ENCODE assay signal across 8 cellular contexts in genomic region chr1:226653311-226653921, GRCh38.
A peak's percentile ranks its signal among the peaks of the same experiment; 100 is the strongest.
DNase-seq lines count a peak whose midpoint lies in the region; ATAC-seq and TF ChIP-seq lines count a peak whose summit lies in the region.

No MANE protein-coding gene starts in this region.

- H3K27me3 ChIP-seq in Caco-2 (replicated peaks; ENCODE audit: control insufficient read depth, insufficient read depth, low read length) = peaks cover 1% of the 10 kb centered on the region; the same call in 1 of the 2 replicates

- H3K9me3 Mint-ChIP-seq in Caco-2 (ENCODE audit: unreplicated experiment) = no peaks in the 10 kb centered on the region
- H3K9me3 Mint-ChIP-seq in IgD-negative memory B cell = no peaks in the 10 kb centered on the region
- no peaks in the 10 kb centered on the region for H3K9me3 Mint-ChIP-seq in activated naive CD8-positive, alpha-beta T cell treated with anti-CD3 and anti-CD28 coated beads, Interleukin-2, amount 50 U/mL, for 24 hours
- H3K9me3 Mint-ChIP-seq in stimulated activated naive B cell treated with anti-CD40 and anti-IgM and Interleukin-4, amounts not matched to agents 10 μg/mL and 1 μg/mL and 100 μg/mL, for 72 hours = no peaks in the 10 kb centered on the region

- peaks cover 31% of the 10 kb centered on the region for H3K4me1 ChIP-seq in Caco-2

- H3K4me3 Mint-ChIP-seq in Caco-2 (ENCODE audit: unreplicated experiment) (peak overlapping the region; percentile 50), IgD-negative memory B cell (peak overlapping the region; percentile 35 to 84 (median 63))
- peak overlapping the region; percentile 68 for H3K4me3 Mint-ChIP-seq in activated naive CD8-positive, alpha-beta T cell treated with anti-CD3 and anti-CD28 coated beads, Interleukin-2, amount 50 U/mL, for 24 hours
- H3K4me3 Mint-ChIP-seq in stimulated activated naive B cell treated with anti-CD40 and anti-IgM and Interleukin-4, amounts not matched to agents 10 μg/mL and 1 μg/mL and 100 μg/mL, for 72 hours = peak overlapping the region; percentile 77 to 86

- H3K4me1 Mint-ChIP-seq in Caco-2 (ENCODE audit: low read depth, unreplicated experiment) (peaks cover 17% of the 10 kb centered on the region), IgD-negative memory B cell (peaks cover 47 to 61% (median 50%) of the 10 kb centered on the region in 3 donors)
- H3K4me1 Mint-ChIP-seq in activated naive CD8-positive, alpha-beta T cell treated with anti-CD3 and anti-CD28 coated beads, Interleukin-2, amount 50 U/mL, for 24 hours = peaks cover 24% of the 10 kb centered on the region
- peaks cover 5 to 47% of the 10 kb centered on the region in 2 donors for H3K4me1 Mint-ChIP-seq in stimulated activated naive B cell treated with anti-CD40 and anti-IgM and Interleukin-4, amounts not matched to agents 10 μg/mL and 1 μg/mL and 100 μg/mL, for 72 hours

- H3K36me3 Mint-ChIP-seq in Caco-2 (ENCODE audit: insufficient read depth, unreplicated experiment) (no peaks in the 10 kb centered on the region), IgD-negative memory B cell (no peaks in the 10 kb centered on the region)
- peaks cover 8% of the 10 kb centered on the region for H3K36me3 Mint-ChIP-seq in activated naive CD8-positive, alpha-beta T cell treated with anti-CD3 and anti-CD28 coated beads, Interleukin-2, amount 50 U/mL, for 24 hours (ENCODE audit: low read depth)
- peaks cover 28 to 52% of the 10 kb centered on the region in 2 donors for H3K36me3 Mint-ChIP-seq in stimulated activated naive B cell treated with anti-CD40 and anti-IgM and Interleukin-4, amounts not matched to agents 10 μg/mL and 1 μg/mL and 100 μg/mL, for 72 hours

- CTCF ChIA-PET in Caco-2 (lab: Charles Lee) = interaction anchor here (0.9 to 1.3 kb wide), 2 partner anchors 16 to 26 kb away, joined by 3 to 6 read pairs; no protein-coding TSS in a partner anchor

- H3K27ac Mint-ChIP-seq in Caco-2 (ENCODE audit: unreplicated experiment) = no peak overlapping the region
- H3K27ac Mint-ChIP-seq in IgD-negative memory B cell = peak overlapping the region in 1 of 3 donors; percentile 93
- no peak overlapping the region for H3K27ac Mint-ChIP-seq in activated naive CD8-positive, alpha-beta T cell treated with anti-CD3 and anti-CD28 coated beads, Interleukin-2, amount 50 U/mL, for 24 hours
- H3K27ac Mint-ChIP-seq in stimulated activated naive B cell treated with anti-CD40 and anti-IgM and Interleukin-4, amounts not matched to agents 10 μg/mL and 1 μg/mL and 100 μg/mL, for 72 hours = peak overlapping the region; percentile 97

- intact Hi-C loops in Caco-2 (cut with micrococcal nuclease; ENCODE audit: unreplicated experiment) = loop anchor here (5.0 kb wide), 1 partner anchor 49 kb away; no protein-coding TSS in a partner anchor

- DNase-seq in Caco-2 (no peak), RKO (ENCODE audit: low spot score) (no peak), NCI-H187 treated with DMSO at 0.1 percent for 48 hours (lab: John Stamatoyannopoulos, UW) (no peak), islet precursor cell (no peak)
- peak; percentile 59 for DNase-seq in activated naive CD8-positive, alpha-beta T cell treated with anti-CD3 and anti-CD28 coated beads, Interleukin-2, amount 50 U/mL, for 24 hours
- DNase-seq in stimulated activated naive B cell treated with anti-CD40 and anti-IgM and Interleukin-4, amounts not matched to agents 10 μg/mL and 1 μg/mL and 100 μg/mL, for 72 hours = peak; percentile 36

- H3K4me3 ChIP-seq in Caco-2 (ENCODE audit: low read depth, low read length) = no peak overlapping the region

- H3K36me3 ChIP-seq in Caco-2 (ENCODE audit: control insufficient read depth, insufficient read depth, low read length) = no peaks in the 10 kb centered on the region; the same call in 1 of the 2 replicates

- H3K27me3 Mint-ChIP-seq in Caco-2 (ENCODE audit: insufficient read depth, unreplicated experiment) (no peaks in the 10 kb centered on the region), IgD-negative memory B cell (no peaks in the 10 kb centered on the region)
- H3K27me3 Mint-ChIP-seq in activated naive CD8-positive, alpha-beta T cell treated with anti-CD3 and anti-CD28 coated beads, Interleukin-2, amount 50 U/mL, for 24 hours = no peaks in the 10 kb centered on the region
- no peaks in the 10 kb centered on the region for H3K27me3 Mint-ChIP-seq in stimulated activated naive B cell treated with anti-CD40 and anti-IgM and Interleukin-4, amounts not matched to agents 10 μg/mL and 1 μg/mL and 100 μg/mL, for 72 hours

- BruUV-seq in Caco-2 (replicated peaks; lab: Mats Ljungman, UMichigan) = no TSS peak

- peak; percentile 80 for ATAC-seq in GM21447 (IDR thresholded peaks at IDR 0.05; ENCODE audit: unreplicated experiment)
- ATAC-seq in activated naive CD8-positive, alpha-beta T cell treated with anti-CD3 and anti-CD28 coated beads, Interleukin-2, amount 50 U/mL, for 24 hours = peak; percentile 85
- ATAC-seq in stimulated activated naive B cell treated with anti-CD40 and anti-IgM and Interleukin-4, amounts not matched to agents 10 μg/mL and 1 μg/mL and 100 μg/mL, for 72 hours (replicated peaks) = peak; percentile 81

- POLR2A ChIA-PET in Caco-2 (lab: Charles Lee) = interaction anchor here (0.6 to 1.5 kb wide), 3 partner anchors 27 to 292 kb away, joined by 3 to 9 read pairs (median 5); no protein-coding TSS in a partner anchor

- H3K9me3 ChIP-seq in Caco-2 = no peaks in the 10 kb centered on the region

- TF ChIP-seq CTCF in Caco-2 (IDR thresholded peaks at IDR 0.05; ENCODE audit: insufficient read depth in 1 of 2, low read depth in 1 of 2, low read length in 1 of 2, severe bottlenecking in 1 of 2, unreplicated experiment in 1 of 2) = no peak

Comparison
In these comparisons a context has a peak if more than half of its experiments do, and no peak if none do; other contexts are left out.
1. DNase-seq: peak in activated naive CD8-positive, alpha-beta T cell treated with anti-CD3 and anti-CD28 coated beads, Interleukin-2, amount 50 U/mL, for 24 hours (single experiment) and stimulated activated naive B cell treated with anti-CD40 and anti-IgM and Interleukin-4, amounts not matched to agents 10 μg/mL and 1 μg/mL and 100 μg/mL, for 72 hours (single experiment); none in Caco-2 (0 of 2), RKO (single experiment), NCI-H187 treated with DMSO at 0.1 percent for 48 hours (single experiment) and islet precursor cell (single experiment).
2. Peak in every context shown above with its lines, with median percentiles within 50 percentile points of each other: H3K4me3 Mint-ChIP-seq and ATAC-seq.